Comparison of ENCODE assay signal across 20 cellular contexts in genomic region chr2:107414376-107414775, GRCh38.
"Had no signal": no experiment of that assay in that cellular context is flagged by ENCODE, and none has a peak within 500 bp of the region (broad histone marks: within the 10 kb centered on the region; RNA-seq: fewer than 3 reads in every experiment).

No MANE protein-coding gene starts in this region.

- H3K9me3 Mint-ChIP-seq: activated CD4-positive, alpha-beta T cell treated with anti-CD3 and anti-CD28 coated beads, Interleukin-2, amount 10 ng/mL, durations not matched to agents 24 days and 14 days had no signal

- H3K4me3 ChIP-seq: esophagus muscularis mucosa, left ventricle myocardium inferior, prostate gland, right atrium auricular region, suprapubic skin, transverse colon, vagina had no signal

- H3K4me1 ChIP-seq: prostate gland, suprapubic skin, transverse colon, vagina had no signal

- H3K9me3 ChIP-seq: esophagus muscularis mucosa, left ventricle myocardium inferior, prostate gland, right atrium auricular region, suprapubic skin, transverse colon, vagina had no signal

- H3K27me3 ChIP-seq: esophagus muscularis mucosa, right atrium auricular region, suprapubic skin, transverse colon, vagina had no signal

- ATAC-seq: activated CD8-positive, alpha-beta T cell treated with anti-CD3 and anti-CD28 coated beads for 36 hours; activated T-cell treated with anti-CD3 and anti-CD28 coated beads, Interleukin-2, amount 50 U/mL, for 4 hours; stimulated activated naive CD8-positive, alpha-beta T cell treated with anti-CD3 and anti-CD28 coated beads, Interleukin-15, amount 100 ng/mL, for 72 hours had no signal

- H3K27ac ChIP-seq: esophagus muscularis mucosa, left ventricle myocardium inferior, prostate gland, right atrium auricular region, suprapubic skin, transverse colon, vagina had no signal

- DNase-seq: activated CD4-positive, alpha-beta T cell treated with anti-CD3 and anti-CD28 coated beads, Interleukin-2, amount 10 ng/mL, durations not matched to agents 24 days and 14 days; activated CD4-positive, CD25-positive, alpha-beta regulatory T cell; activated CD8-positive, alpha-beta T cell treated with anti-CD3 and anti-CD28 coated beads for 36 hours; activated naive CD4-positive, alpha-beta T cell treated with anti-CD3 and anti-CD28 coated beads, Interleukin-2, amount 50 U/mL, for 16 hours; activated T-cell treated with anti-CD3 and anti-CD28 coated beads, Interleukin-2, amount 50 U/mL, for 4 hours; dermis blood vessel endothelial cell; effector memory CD4-positive, alpha-beta T cell; immature natural killer cell; kidney glomerular epithelial cell; left ventricle myocardium inferior; small intestine; stimulated activated CD4-positive, alpha-beta T cell treated with anti-CD3 and anti-CD28 coated beads, Interleukin-4, amount 100 ng/mL, for 1 hour; stimulated activated naive CD8-positive, alpha-beta T cell treated with anti-CD3 and anti-CD28 coated beads, Interleukin-15, amount 100 ng/mL, for 72 hours; T-helper 9 cell; transverse colon had no signal

- H3K4me3 Mint-ChIP-seq: activated CD4-positive, alpha-beta T cell treated with anti-CD3 and anti-CD28 coated beads, Interleukin-2, amount 10 ng/mL, durations not matched to agents 24 days and 14 days; activated CD8-positive, alpha-beta T cell treated with anti-CD3 and anti-CD28 coated beads for 36 hours; activated T-cell treated with anti-CD3 and anti-CD28 coated beads, Interleukin-2, amount 50 U/mL, for 4 hours; immature natural killer cell; stimulated activated naive CD8-positive, alpha-beta T cell treated with anti-CD3 and anti-CD28 coated beads, Interleukin-15, amount 100 ng/mL, for 72 hours had no signal

- H3K4me1 Mint-ChIP-seq: activated CD4-positive, alpha-beta T cell treated with anti-CD3 and anti-CD28 coated beads, Interleukin-2, amount 10 ng/mL, durations not matched to agents 24 days and 14 days; immature natural killer cell; stimulated activated naive CD8-positive, alpha-beta T cell treated with anti-CD3 and anti-CD28 coated beads, Interleukin-15, amount 100 ng/mL, for 72 hours had no signal

- H3K36me3 ChIP-seq: esophagus muscularis mucosa, left ventricle myocardium inferior, prostate gland, right atrium auricular region, suprapubic skin, transverse colon, vagina had no signal

- H3K27ac Mint-ChIP-seq: activated CD4-positive, alpha-beta T cell treated with anti-CD3 and anti-CD28 coated beads, Interleukin-2, amount 10 ng/mL, durations not matched to agents 24 days and 14 days; activated CD8-positive, alpha-beta T cell treated with anti-CD3 and anti-CD28 coated beads for 36 hours; immature natural killer cell; stimulated activated naive CD8-positive, alpha-beta T cell treated with anti-CD3 and anti-CD28 coated beads, Interleukin-15, amount 100 ng/mL, for 72 hours had no signal

- H3K36me3 Mint-ChIP-seq: immature natural killer cell had no signal

- H3K27me3 Mint-ChIP-seq: activated CD4-positive, alpha-beta T cell treated with anti-CD3 and anti-CD28 coated beads, Interleukin-2, amount 10 ng/mL, durations not matched to agents 24 days and 14 days; activated CD8-positive, alpha-beta T cell treated with anti-CD3 and anti-CD28 coated beads for 36 hours; stimulated activated naive CD8-positive, alpha-beta T cell treated with anti-CD3 and anti-CD28 coated beads, Interleukin-15, amount 100 ng/mL, for 72 hours had no signal
